ENCODE assay signal across 8 cellular contexts in genomic region chr9:137423810-137424291, GRCh38. TPM values are rescaled to one million over a fixed set of nuclear protein-coding genes. Genes with fewer than 3 reads are reported as not detected.
DNase-seq lines count a peak whose midpoint lies in the region; ATAC-seq and TF ChIP-seq lines count a peak whose summit lies in the region.

No MANE protein-coding gene starts in this region.

- peaks cover 18% of the 10 kb centered on the region; the same call in 1 of the 2 replicates for H3K79me2 ChIP-seq in OCI-LY7 (ENCODE audit: insufficient read depth, low read depth, low read length)

- H3K27ac ChIP-seq in left ventricle myocardium inferior (replicated peaks) (peak overlapping the region; percentile 85), skeletal muscle tissue (ENCODE audit: low read depth, low read length) (peak overlapping the region; percentile 51), OCI-LY7 (ENCODE audit: low read depth, low read length, poor library complexity, severe bottlenecking) (no peak overlapping the region)

- H3K4me1 ChIP-seq in left ventricle myocardium inferior (peaks cover 46% of the 10 kb centered on the region), skeletal muscle tissue (ENCODE audit: control insufficient read depth in 3 of 3, insufficient read depth in 3 of 3, low read length in 3 of 3) (peaks cover 13 to 24% (median 17%) of the 10 kb centered on the region in 3 donors), OCI-LY7 (ENCODE audit: insufficient read depth, low read length, poor library complexity, severe bottlenecking) (peaks cover 13% of the 10 kb centered on the region)

- H3K4me3 ChIP-seq in AG04449 (ENCODE audit: low read depth, low read length), result peak overlapping the region; percentile 72
- peak overlapping the region; percentile 96 for H3K4me3 ChIP-seq in left ventricle myocardium inferior
- peak overlapping the region; percentile 54 to 76 (median 70) for H3K4me3 ChIP-seq in skeletal muscle tissue (ENCODE audit: low read length in 3 of 3)
- H3K4me3 ChIP-seq in OCI-LY7 (ENCODE audit: low read depth, low read length, poor library complexity, severe bottlenecking), result no peak overlapping the region

- no peak overlapping the region for H2AFZ ChIP-seq in OCI-LY7 (ENCODE audit: low read length)

- H3K9me2 ChIP-seq in OCI-LY7 (ENCODE audit: insufficient read depth, low read length), result no peaks in the 10 kb centered on the region

- H3K4me2 ChIP-seq in OCI-LY7 (ENCODE audit: low read length), result no peak overlapping the region

- TF ChIP-seq CTCF in AG04449 (IDR thresholded peaks at IDR 0.05; ENCODE audit: insufficient read depth, low read length, missing control alignments) (no peak), left ventricle myocardium inferior (IDR thresholded peaks at IDR 0.05; ENCODE audit: borderline replicate concordance) (no peak), OCI-LY7 (conservative IDR thresholded peaks at IDR 0.05; ENCODE audit: low read length) (no peak)

- no peak overlapping the region for H3K27ac Mint-ChIP-seq in T-helper 17 cell

- H4K20me1 ChIP-seq in OCI-LY7 (ENCODE audit: insufficient read depth, low read length), result no peaks in the 10 kb centered on the region

- peak overlapping the region; percentile 68 to 87 (median 71) for H3K9ac ChIP-seq in skeletal muscle tissue (ENCODE audit: low read depth in 1 of 3, low read length in 3 of 3)

- H3K27me3 ChIP-seq in left ventricle myocardium inferior (ENCODE audit: low read depth) (no peaks in the 10 kb centered on the region), skeletal muscle tissue (ENCODE audit: control insufficient read depth in 3 of 3, insufficient read depth in 3 of 3, low read length in 3 of 3) (no peaks in the 10 kb centered on the region)

- POLR2A ChIA-PET in AG04449 (lab: Yijun Ruan, JAX) (interaction anchor here (0.9 kb wide), 1 partner anchor 11 kb away, joined by 3 read pairs; no protein-coding TSS in a partner anchor), OCI-LY7 (lab: Charles Lee) (no interaction called here)

- peaks cover 8% of the 10 kb centered on the region for H3K4me1 Mint-ChIP-seq in T-helper 17 cell

- H3K36me3 ChIP-seq in left ventricle myocardium inferior (no peaks in the 10 kb centered on the region), skeletal muscle tissue (ENCODE audit: control insufficient read depth in 3 of 3, insufficient read depth in 3 of 3, low read length in 3 of 3) (no peaks in the 10 kb centered on the region), OCI-LY7 (ENCODE audit: insufficient read depth, low read length) (no peaks in the 10 kb centered on the region)

- peak overlapping the region; percentile 59 for H3K4me3 Mint-ChIP-seq in T-helper 17 cell

- no peaks in the 10 kb centered on the region for H3K36me3 Mint-ChIP-seq in T-helper 17 cell (ENCODE audit: low read depth)

- peak; percentile 4 for ATAC-seq in GM21529 (IDR thresholded peaks at IDR 0.05; ENCODE audit: unreplicated experiment)
- ATAC-seq in T-helper 17 cell, result no peak

- intact Hi-C loops in left ventricle myocardium inferior (cut with micrococcal nuclease) (no loop called here), OCI-LY7 (cut with micrococcal nuclease; ENCODE audit: unreplicated experiment) (no loop called here)

- DNase-seq in AG04449 (ENCODE audit: low read depth, low spot score) (no peak), T-helper 17 cell (no peak), left ventricle myocardium inferior (peak; percentile 24), OCI-LY7 (ENCODE audit: low spot score) (no peak), hippocampal formation (lab: John Stamatoyannopoulos, UW) (no peak), NCI-H1092 (lab: John Stamatoyannopoulos, UW) (no peak)

- CTCF ChIA-PET in AG04449 (lab: Yijun Ruan, JAX), result interaction anchor here (0.8 to 4.0 kb wide), 12 partner anchors 8 to 187 kb away, joined by 3 to 41 read pairs (median 8); partner anchors contain the start of gene TOR4A
- CTCF ChIA-PET in OCI-LY7 (lab: Charles Lee; ENCODE audit: unreplicated experiment), result no interaction called here

- H3K9me3 ChIP-seq in T-helper 17 cell (ENCODE audit: control insufficient read depth, low read length, poor library complexity, severe bottlenecking) (no peaks in the 10 kb centered on the region), left ventricle myocardium inferior (replicated peaks) (no peaks in the 10 kb centered on the region), skeletal muscle tissue (ENCODE audit: control insufficient read depth in 3 of 3, low read length in 3 of 3) (no peaks in the 10 kb centered on the region), OCI-LY7 (ENCODE audit: low read length) (no peaks in the 10 kb centered on the region)

- no peaks in the 10 kb centered on the region for H3K27me3 Mint-ChIP-seq in T-helper 17 cell

- no TSS peak for BruUV-seq in OCI-LY7 (replicated peaks; lab: Mats Ljungman, UMichigan)

RNA-seq across cellular contexts. Expression of gene NOXA1, which starts 0.7 kb away (rescaled TPM):
- total RNA-seq in T-helper 17 cell (1 to 10 TPM; 3.0 to 3.3 TPM), left ventricle myocardium inferior (2.0 TPM), skeletal muscle tissue (0.52 TPM), OCI-LY7 (2022) (not detected in 2 replicates)
- not detected in 2 replicates for total RNA-seq in OCI-LY7 (2014; rRNA removed; shearing (Covaris generic))

RNA-seq across cellular contexts. Expression of gene EXD3, which starts 0.9 kb away (rescaled TPM):
- total RNA-seq in T-helper 17 cell (10 to 100 TPM; 15.4 to 17.8 TPM), left ventricle myocardium inferior (9.2 TPM), skeletal muscle tissue (8.4 TPM), OCI-LY7 (2022) (20.8 and 27.0 TPM in 2 replicates)
- 14.2 and 27.0 TPM in 2 replicates for total RNA-seq in OCI-LY7 (2014; rRNA removed; shearing (Covaris generic))

RNA-seq across cellular contexts. Expression of gene ENTPD8, which starts 17.3 kb away (rescaled TPM):
- not detected for total RNA-seq in T-helper 17 cell
- not detected for total RNA-seq in left ventricle myocardium inferior
- total RNA-seq in skeletal muscle tissue, result not detected
- total RNA-seq in OCI-LY7 (2014; rRNA removed; shearing (Covaris generic)), result not detected in 2 replicates
- total RNA-seq in OCI-LY7 (2022), result not detected in 2 replicates

RNA-seq across cellular contexts. Expression of gene NSMF, which starts 35.3 kb away (rescaled TPM):
- total RNA-seq in T-helper 17 cell, result 10 to 100 TPM; 41.5 to 54.2 TPM
- total RNA-seq in left ventricle myocardium inferior, result 9.8 TPM
- total RNA-seq in skeletal muscle tissue, result 4.2 TPM
- total RNA-seq in OCI-LY7 (2014; rRNA removed; shearing (Covaris generic)), result 15.8 and 20.3 TPM in 2 replicates
- 29.0 and 29.8 TPM in 2 replicates for total RNA-seq in OCI-LY7 (2022)
